Comparison of ENCODE assay signal across 19 cellular contexts in genomic region chr6:158442309-158442705, GRCh38.
DNase-seq lines count a peak whose midpoint lies in the region; ATAC-seq, FAIRE-seq and TF ChIP-seq lines count a peak whose summit lies in the region.
"Had no signal": no experiment of that assay in that cellular context is flagged by ENCODE, and none has a peak within 500 bp of the region (broad histone marks: within the 10 kb centered on the region; RNA-seq: fewer than 3 reads in every experiment).

No MANE protein-coding gene starts in this region.

- H3K4me3 Mint-ChIP-seq in activated naive CD4-positive, alpha-beta T cell treated with anti-CD3 and anti-CD28 coated beads, Interleukin-2, amount 10 ng/mL, durations not matched to agents 7 days and 5 days, result no peak overlapping the region
- H3K4me3 Mint-ChIP-seq in nephron, result no peak overlapping the region
- H3K4me3 Mint-ChIP-seq: CD8-positive, alpha-beta memory T cell; HFFc6 had no signal

- 84% methylated on average over 4 of the region's 4 CpGs for WGBS in HepG2 (ENCODE audit: low lambda C conversion rate)
- WGBS in right lobe of liver (ENCODE audit: insufficient coverage, low coverage, low lambda C conversion rate, missing lambda C conversion rate), result 89% methylated on average over 4 of the region's 4 CpGs
- 95 to 96% methylated on average over 4 of the region's 4 CpGs for WGBS in sigmoid colon, 2 donors

- intact Hi-C loops in HepG2 (cut with micrococcal nuclease; ENCODE audit: unreplicated experiment) (no loop called here), right lobe of liver (cut with DNase I) (no loop called here), uterus (cut with DNase I; ENCODE audit: low total_unique reads) (no loop called here), sigmoid colon (cut with DNase I) (no loop called here)

- no peak overlapping the region for H3K4me3 ChIP-seq in HepG2 (replicated peaks in 1 of 3; ENCODE audit: insufficient read depth in 1 of 3, low read depth in 2 of 3, low read length in 3 of 3)
- H3K4me3 ChIP-seq in right lobe of liver, result no peak overlapping the region
- no peak overlapping the region for H3K4me3 ChIP-seq in uterus
- no peak overlapping the region for H3K4me3 ChIP-seq in sigmoid colon
- H3K4me3 ChIP-seq: BLaER1 had no signal

- CTCF ChIA-PET in activated naive CD4-positive, alpha-beta T cell treated with anti-CD3 and anti-CD28 coated beads, Interleukin-2, amount 10 ng/mL, durations not matched to agents 7 days and 5 days (lab: Charles Lee), result no interaction called here
- CTCF ChIA-PET in HepG2 (lab: Yijun Ruan, JAX; ENCODE audit: low intra/inter-chr PET ratio, low total read pairs), result no interaction called here

- H3K4me1 Mint-ChIP-seq in activated naive CD4-positive, alpha-beta T cell treated with anti-CD3 and anti-CD28 coated beads, Interleukin-2, amount 10 ng/mL, durations not matched to agents 7 days and 5 days, result peaks cover 6% of the 10 kb centered on the region
- H3K4me1 Mint-ChIP-seq in nephron, result peaks cover 27% of the 10 kb centered on the region

- peak overlapping the region; percentile 34 for H3K27ac Mint-ChIP-seq in activated naive CD4-positive, alpha-beta T cell treated with anti-CD3 and anti-CD28 coated beads, Interleukin-2, amount 10 ng/mL, durations not matched to agents 7 days and 5 days
- peak overlapping the region in 1 of 2 donors; percentile 72 for H3K27ac Mint-ChIP-seq in activated naive CD4-positive, alpha-beta T cell treated with anti-CD3 and anti-CD28 coated beads, Interleukin-2, amount 50 U/mL, for 72 hours
- H3K27ac Mint-ChIP-seq in nephron, result peak overlapping the region; percentile 89 to 96 (median 89)
- H3K27ac Mint-ChIP-seq: HFFc6 had no signal

- H3K79me2 ChIP-seq in HepG2 (ENCODE audit: insufficient read depth, low read length), result no peaks in the 10 kb centered on the region

- H3K36me3 ChIP-seq in HepG2 (replicated peaks in 1 of 2; ENCODE audit: control insufficient read depth in 1 of 2, insufficient read depth in 2 of 2, low read length in 2 of 2), result peaks cover 8 to 20% of the 10 kb centered on the region in 2 experiments; a peak in 4 of 5 replicates
- H3K36me3 ChIP-seq in right lobe of liver, result no peaks in the 10 kb centered on the region
- H3K36me3 ChIP-seq in uterus, result no peaks in the 10 kb centered on the region
- no peaks in the 10 kb centered on the region for H3K36me3 ChIP-seq in sigmoid colon

- no peaks in the 10 kb centered on the region for H3K36me3 Mint-ChIP-seq in activated naive CD4-positive, alpha-beta T cell treated with anti-CD3 and anti-CD28 coated beads, Interleukin-2, amount 10 ng/mL, durations not matched to agents 7 days and 5 days
- H3K36me3 Mint-ChIP-seq in activated naive CD4-positive, alpha-beta T cell treated with anti-CD3 and anti-CD28 coated beads, Interleukin-2, amount 50 U/mL, for 72 hours, result no peaks in the 10 kb centered on the region
- H3K36me3 Mint-ChIP-seq in nephron (ENCODE audit: low read depth), result peaks cover 37% of the 10 kb centered on the region

- TF ChIP-seq RAD21 in HepG2 (CRISPR knock-in tag; IDR thresholded peaks at IDR 0.05), result no peak

- H3K9me3 Mint-ChIP-seq in activated naive CD4-positive, alpha-beta T cell treated with anti-CD3 and anti-CD28 coated beads, Interleukin-2, amount 10 ng/mL, durations not matched to agents 7 days and 5 days, result no peaks in the 10 kb centered on the region
- no peaks in the 10 kb centered on the region for H3K9me3 Mint-ChIP-seq in activated naive CD4-positive, alpha-beta T cell treated with anti-CD3 and anti-CD28 coated beads, Interleukin-2, amount 50 U/mL, for 72 hours
- H3K9me3 Mint-ChIP-seq in nephron, result no peaks in the 10 kb centered on the region
- H3K9me3 Mint-ChIP-seq: CD8-positive, alpha-beta memory T cell; HFFc6 had no signal

- H3K4me2 ChIP-seq in HepG2 (ENCODE audit: low read depth, low read length), result no peak overlapping the region
- H3K4me2 ChIP-seq: BLaER1 had no signal

- DNase-seq in activated naive CD4-positive, alpha-beta T cell treated with anti-CD3 and anti-CD28 coated beads, Interleukin-2, amount 10 ng/mL, durations not matched to agents 7 days and 5 days, result no peak
- no peak for DNase-seq in activated naive CD4-positive, alpha-beta T cell treated with anti-CD3 and anti-CD28 coated beads, Interleukin-2, amount 50 U/mL, for 72 hours (ENCODE audit: low spot score in 2 of 2)
- DNase-seq in HepG2 (ENCODE audit: low spot score) (no peak), right lobe of liver (no peak), uterus (no peak), sigmoid colon (no peak), ecto neural progenitor cell (ENCODE audit: low spot score) (no peak)
- DNase-seq: AML-193; Caco-2; CD8-positive, alpha-beta memory T cell; DND-41; GDM1; HCEC 1CT; HFFc6 had no signal

- POLR2A ChIA-PET in HepG2 (lab: Yijun Ruan, JAX), result no interaction called here

- ATAC-seq in activated naive CD4-positive, alpha-beta T cell treated with anti-CD3 and anti-CD28 coated beads, Interleukin-2, amount 50 U/mL, for 72 hours, result no peak
- ATAC-seq in HepG2, result peak; percentile 48
- no peak for ATAC-seq in right lobe of liver

- H3K27me3 ChIP-seq in HepG2 (ENCODE audit: control insufficient read depth in 1 of 2, insufficient read depth in 2 of 2, low read length in 2 of 2) (no peaks in the 10 kb centered on the region), right lobe of liver (no peaks in the 10 kb centered on the region), uterus (no peaks in the 10 kb centered on the region), sigmoid colon (no peaks in the 10 kb centered on the region)
- H3K27me3 ChIP-seq: BLaER1 had no signal

- H3K4me1 ChIP-seq in HepG2 (ENCODE audit: insufficient read depth, low read length) (0 out of 2 replicates have a peak, but pooled peaks cover 4% of the 10 kb centered on the region), right lobe of liver (no peaks in the 10 kb centered on the region), uterus (peaks cover 0 to 7% of the 10 kb centered on the region in 2 donors), sigmoid colon (peaks cover 0 to 13% (median 10%) of the 10 kb centered on the region in 4 donors)
- H3K4me1 ChIP-seq: Caco-2 had no signal

- H3K27ac ChIP-seq in HepG2 (ENCODE audit: extremely low read length, insufficient read depth, low read length) (no peak overlapping the region), right lobe of liver (no peak overlapping the region), uterus (peak overlapping the region; percentile 64 to 67), sigmoid colon (peak overlapping the region in 1 of 4 donors; percentile 50)
- H3K27ac ChIP-seq: 22Rv1, BLaER1 had no signal

- H3K27me3 Mint-ChIP-seq in activated naive CD4-positive, alpha-beta T cell treated with anti-CD3 and anti-CD28 coated beads, Interleukin-2, amount 10 ng/mL, durations not matched to agents 7 days and 5 days, result no peaks in the 10 kb centered on the region
- no peaks in the 10 kb centered on the region for H3K27me3 Mint-ChIP-seq in nephron (ENCODE audit: low read depth)
- H3K27me3 Mint-ChIP-seq: CD8-positive, alpha-beta memory T cell had no signal

- no peaks in the 10 kb centered on the region for H3K9me3 ChIP-seq in HepG2 (ENCODE audit: low read length)
- H3K9me3 ChIP-seq in right lobe of liver, result no peaks in the 10 kb centered on the region
- no peaks in the 10 kb centered on the region for H3K9me3 ChIP-seq in uterus
- H3K9me3 ChIP-seq in sigmoid colon, result no peaks in the 10 kb centered on the region
- H3K9me3 ChIP-seq: BLaER1, Caco-2 had no signal

- H3K9ac ChIP-seq in HepG2 (ENCODE audit: insufficient read depth, low read depth, low read length), result no peak overlapping the region
- H3K9ac ChIP-seq: BLaER1 had no signal

- in situ Hi-C loops in HepG2 (cut with HindIII; ENCODE audit: extremely low pct_ligation_motif_present, low pct_unique_long_range_greater_than_20kb), result no loop called here

- no peaks in the 10 kb centered on the region for H4K20me1 ChIP-seq in HepG2 (ENCODE audit: insufficient read depth, low read length)

- no peak for TF ChIP-seq CTCF in HepG2 (CRISPR knock-in tag; IDR thresholded peaks at IDR 0.05)
- TF ChIP-seq CTCF in right lobe of liver (IDR thresholded peaks at IDR 0.05), result no peak
- no peak for TF ChIP-seq CTCF in nephron (IDR thresholded peaks at IDR 0.05; ENCODE audit: unreplicated experiment in 3 of 3)
- TF ChIP-seq CTCF in uterus (IDR thresholded peaks at IDR 0.05), result no peak
- TF ChIP-seq CTCF in sigmoid colon (IDR thresholded peaks at IDR 0.05), result no peak

- no peak overlapping the region for H2AFZ ChIP-seq in HepG2 (ENCODE audit: low read length)

- no peak for FAIRE-seq in HepG2 (lab: Jason Lieb, UNC)
- FAIRE-seq: GM12892, HTR-8/SVneo had no signal

- no peak for TF ChIP-seq EP300 in HepG2 (IDR thresholded peaks at IDR 0.05; ENCODE audit: low read depth in 2 of 2, low read length in 2 of 2)
- TF ChIP-seq EP300 in HepG2 (CRISPR knock-in tag; IDR thresholded peaks at IDR 0.05; ENCODE audit: borderline replicate concordance), result no peak
- no peak for TF ChIP-seq EP300 in sigmoid colon (IDR thresholded peaks at IDR 0.05)

- TF ChIP-seq POLR2A in HepG2 (IDR thresholded peaks at IDR 0.05; ENCODE audit: insufficient read depth in 1 of 2, low read depth in 2 of 2, low read length in 2 of 2), result no peak
- no peak for TF ChIP-seq POLR2A in right lobe of liver (IDR thresholded peaks at IDR 0.05)
- no peak for TF ChIP-seq POLR2A in uterus (IDR thresholded peaks at IDR 0.05)
- no peak for TF ChIP-seq POLR2A in sigmoid colon (IDR thresholded peaks at IDR 0.05)

- no TSS peak for BruUV-seq in HepG2 (replicated peaks; lab: Mats Ljungman, UMichigan)

TF ChIP-seq in HepG2, 621 proteins besides CTCF, POLR2A, EP300 and RAD21 (continues in another document):
- TF ChIP-seq ZNF549 (CRISPR knock-in tag; IDR thresholded peaks at IDR 0.05), result no peak
- peak; percentile 86 for TF ChIP-seq ZBTB33 (CRISPR knock-in tag; IDR thresholded peaks at IDR 0.05)

Comparison
In these comparisons a context has a peak if more than half of its experiments do, and no peak if none do; other contexts are left out.
1. H3K27ac ChIP-seq: peak in uterus (2 of 2); none in HepG2 (single experiment) and right lobe of liver (0 of 3).